Comparison of ENCODE assay signal across 7 cellular contexts in genomic region chr10:67878133-67878532, GRCh38.
"Had no signal": no experiment of that assay in that cellular context is flagged by ENCODE, and none has a peak within 500 bp of the region (broad histone marks: within the 10 kb centered on the region; RNA-seq: fewer than 3 reads in every experiment).

No MANE protein-coding gene starts in this region.

- H3K9me3 ChIP-seq: HAP-1 had no signal

- H3K4me3 ChIP-seq: GM23248, HAP-1 had no signal

- H3K27ac ChIP-seq: GM23248, KMS-11 had no signal

- H3K9ac ChIP-seq: GM23248, KMS-11 had no signal

- DNase-seq: GM23248, IMR-90, Karpas-422, KBM-7 had no signal

- H3K4me1 ChIP-seq: HAP-1 had no signal

- FAIRE-seq: HTR-8/SVneo had no signal

- H3K4me2 ChIP-seq: KMS-11 had no signal

- H3K36me3 ChIP-seq: HAP-1 had no signal

- H2AFZ ChIP-seq: GM23248 had no signal
